In genomic region chr7:85074-85945, GRCh38 we compare ENCODE assay signal across 13 cellular contexts.
DNase-seq lines count a peak whose midpoint lies in the region; ATAC-seq and TF ChIP-seq lines count a peak whose summit lies in the region.
"Had no signal": no experiment of that assay in that cellular context is flagged by ENCODE, and none has a peak within 500 bp of the region (broad histone marks: within the 10 kb centered on the region; RNA-seq: fewer than 3 reads in every experiment).

No MANE protein-coding gene starts in this region.

- H3K4ac ChIP-seq in H9 (ENCODE audit: low read depth, low read length): no peak overlapping the region

- H3K18ac ChIP-seq in H9 (ENCODE audit: insufficient read length, low read depth, low read length): no peak overlapping the region

- H3K4me3 Mint-ChIP-seq in H9 (no peak overlapping the region), glutamatergic neuron (ENCODE audit: unreplicated experiment) (peak overlapping the region; percentile 51)
- H3K4me3 Mint-ChIP-seq in activated T-helper 17 cell treated with anti-CD3 and anti-CD28 coated beads, Interleukin-2, amount 50 U/mL, for 72 hours: no peak overlapping the region
- H3K4me3 Mint-ChIP-seq: stimulated activated naive B cell treated with anti-CD40 and anti-IgM and Interleukin-4, amounts not matched to agents 10 μg/mL and 1 μg/mL and 100 μg/mL, for 72 hours; T-helper 17 cell had no signal

- H3K79me2 ChIP-seq in H9 (ENCODE audit: insufficient read depth, low read length): no peaks in the 10 kb centered on the region; the same call in 1 of the 2 replicates

- H3K9me3 Mint-ChIP-seq in H9: no peaks in the 10 kb centered on the region
- H3K9me3 Mint-ChIP-seq in glutamatergic neuron (ENCODE audit: unreplicated experiment): peaks cover 15% of the 10 kb centered on the region
- H3K9me3 Mint-ChIP-seq in activated T-helper 17 cell treated with anti-CD3 and anti-CD28 coated beads, Interleukin-2, amount 50 U/mL, for 72 hours: no peaks in the 10 kb centered on the region
- H3K9me3 Mint-ChIP-seq: stimulated activated naive B cell treated with anti-CD40 and anti-IgM and Interleukin-4, amounts not matched to agents 10 μg/mL and 1 μg/mL and 100 μg/mL, for 72 hours had no signal

- H2AK5ac ChIP-seq in H9 (ENCODE audit: insufficient read length, low read length): no peak overlapping the region

- H3K9me3 ChIP-seq in H9 (ENCODE audit: control insufficient read depth, low read depth, low read length) (no peaks in the 10 kb centered on the region), prostate gland (no peaks in the 10 kb centered on the region)
- H3K9me3 ChIP-seq: breast epithelium had no signal

- H3K4me1 Mint-ChIP-seq in H9 (peaks cover 46 to 49% of the 10 kb centered on the region in 2 experiments), glutamatergic neuron (ENCODE audit: low read depth, unreplicated experiment) (peaks cover 43% of the 10 kb centered on the region)
- peaks cover 9% of the 10 kb centered on the region for H3K4me1 Mint-ChIP-seq in activated T-helper 17 cell treated with anti-CD3 and anti-CD28 coated beads, Interleukin-2, amount 50 U/mL, for 72 hours

- no peak overlapping the region for H2BK20ac ChIP-seq in H9 (ENCODE audit: low read depth, low read length, poor library complexity, severe bottlenecking)

- H3K79me1 ChIP-seq in H9 (ENCODE audit: insufficient read depth, low read depth, low read length, poor library complexity, severe bottlenecking): no peaks in the 10 kb centered on the region

- H2BK15ac ChIP-seq in H9 (ENCODE audit: low read depth, low read length): no peak overlapping the region

- no peaks in the 10 kb centered on the region for H3K23me2 ChIP-seq in H9 (ENCODE audit: insufficient read length, low read depth, low read length, poor library complexity, severe bottlenecking)

- H3K27ac ChIP-seq in H9 (ENCODE audit: insufficient read length, low read depth, low read length) (no peak overlapping the region), rectal smooth muscle tissue (ENCODE audit: low read depth, low read length) (peak overlapping the region; percentile 15), prostate gland (no peak overlapping the region)
- H3K27ac ChIP-seq: breast epithelium had no signal

- H3T11ph ChIP-seq in H9 (ENCODE audit: low read length): no peak overlapping the region

- ATAC-seq in activated T-helper 17 cell treated with anti-CD3 and anti-CD28 coated beads, Interleukin-2, amount 50 U/mL, for 72 hours (replicated peaks): no peak
- no peak for ATAC-seq in HG03442 (IDR thresholded peaks at IDR 0.05; ENCODE audit: unreplicated experiment)
- ATAC-seq: stimulated activated naive B cell treated with anti-CD40 and anti-IgM and Interleukin-4, amounts not matched to agents 10 μg/mL and 1 μg/mL and 100 μg/mL, for 72 hours; T-helper 17 cell had no signal

- H4K8ac ChIP-seq in H9 (replicated peaks; ENCODE audit: insufficient read length, low read depth, low read length): no peak overlapping the region

- no peak for TF ChIP-seq CTCF in H9 (conservative IDR thresholded peaks at IDR 0.05)
- no peak for TF ChIP-seq CTCF in glutamatergic neuron (IDR thresholded peaks at IDR 0.05; ENCODE audit: partially characterized antibody, unreplicated experiment)
- no peak for TF ChIP-seq CTCF in prostate gland (IDR thresholded peaks at IDR 0.05)

- H3K27me3 Mint-ChIP-seq in H9 (ENCODE audit: low read depth) (peaks cover 5% of the 10 kb centered on the region; the same call in 1 of the 2 replicates), glutamatergic neuron (ENCODE audit: unreplicated experiment) (peaks cover 15% of the 10 kb centered on the region)
- peaks cover 10% of the 10 kb centered on the region for H3K27me3 Mint-ChIP-seq in activated T-helper 17 cell treated with anti-CD3 and anti-CD28 coated beads, Interleukin-2, amount 50 U/mL, for 72 hours

- H3K4me1 ChIP-seq in H9 (ENCODE audit: insufficient read depth, low read length) (peaks cover 3% of the 10 kb centered on the region; the same call in 1 of the 2 replicates), rectal smooth muscle tissue (ENCODE audit: control insufficient read depth, insufficient read depth, low read length) (peaks cover 34% of the 10 kb centered on the region), prostate gland (replicated peaks) (no peaks in the 10 kb centered on the region)

- peak; percentile 25 for DNase-seq in H9
- peak; percentile 83 for DNase-seq in SW480 (ENCODE audit: low spot score)
- no peak for DNase-seq in glutamatergic neuron
- DNase-seq in prostate gland (ENCODE audit: low spot score): no peak
- DNase-seq: DND-41; erythroblast; NCI-H1694; stimulated activated naive B cell treated with anti-CD40 and anti-IgM and Interleukin-4, amounts not matched to agents 10 μg/mL and 1 μg/mL and 100 μg/mL, for 72 hours; T-helper 17 cell had no signal

- no peak overlapping the region for H2AFZ ChIP-seq in H9 (ENCODE audit: low read length)

- no peak overlapping the region for H3K9ac ChIP-seq in H9 (ENCODE audit: extremely low read depth, insufficient read length, low read length)
- H3K9ac ChIP-seq in rectal smooth muscle tissue (ENCODE audit: low read length): no peak overlapping the region

- no CpG with 5 or more reads among the region's 19 CpGs for WGBS in H9 (ENCODE audit: extremely low coverage, insufficient read length, low lambda C conversion rate)
- WGBS in prostate gland: 49% methylated on average over 17 of the region's 19 CpGs

- H4K20me1 ChIP-seq in H9 (ENCODE audit: control insufficient read depth, insufficient read depth, insufficient read length): no peaks in the 10 kb centered on the region

- no peak overlapping the region for H3K4me2 ChIP-seq in H9 (ENCODE audit: insufficient read depth, insufficient read length, low read length)

- no peak overlapping the region for H4K91ac ChIP-seq in H9 (ENCODE audit: insufficient read length, low read depth, low read length)

- H3K4me3 ChIP-seq in rectal smooth muscle tissue (ENCODE audit: low read length) (no peak overlapping the region), prostate gland (no peak overlapping the region)
- H3K4me3 ChIP-seq: breast epithelium had no signal

- H3K36me3 ChIP-seq in rectal smooth muscle tissue (ENCODE audit: control insufficient read depth, insufficient read depth, low read length) (no peaks in the 10 kb centered on the region), prostate gland (no peaks in the 10 kb centered on the region)
- H3K36me3 ChIP-seq: breast epithelium had no signal

- H2BK120ac ChIP-seq in H9 (ENCODE audit: low read depth, low read length, poor library complexity, severe bottlenecking): no peak overlapping the region

- H3K56ac ChIP-seq in H9 (ENCODE audit: insufficient read length, low read depth, low read length): no peak overlapping the region

- intact Hi-C loops in prostate gland (cut with DNase I): no loop called here

- H2BK12ac ChIP-seq in H9 (ENCODE audit: insufficient read length, low read depth, low read length): no peak overlapping the region

- no peak overlapping the region for H2BK5ac ChIP-seq in H9 (ENCODE audit: insufficient read length, low read length)

- no peak for TF ChIP-seq POLR2A in prostate gland (IDR thresholded peaks at IDR 0.05)

- H3K23ac ChIP-seq in H9 (ENCODE audit: insufficient read length, low read depth, low read length): no peak overlapping the region

- H3K27ac Mint-ChIP-seq in H9: peak overlapping the region; percentile 2 to 39 (median 15); a peak in 6 of 7 replicates
- H3K27ac Mint-ChIP-seq in glutamatergic neuron (ENCODE audit: unreplicated experiment): peak overlapping the region; percentile 71
- H3K27ac Mint-ChIP-seq in activated T-helper 17 cell treated with anti-CD3 and anti-CD28 coated beads, Interleukin-2, amount 50 U/mL, for 72 hours: no peak overlapping the region
- H3K27ac Mint-ChIP-seq: stimulated activated naive B cell treated with anti-CD40 and anti-IgM and Interleukin-4, amounts not matched to agents 10 μg/mL and 1 μg/mL and 100 μg/mL, for 72 hours; T-helper 17 cell had no signal

- no peaks in the 10 kb centered on the region for H3K27me3 ChIP-seq in H9 (ENCODE audit: insufficient read depth, low read length)
- H3K27me3 ChIP-seq in rectal smooth muscle tissue (ENCODE audit: control insufficient read depth, insufficient read depth, low read length): no peaks in the 10 kb centered on the region
- no peaks in the 10 kb centered on the region for H3K27me3 ChIP-seq in prostate gland (replicated peaks; ENCODE audit: insufficient read depth)
- H3K27me3 ChIP-seq: breast epithelium had no signal

- no peak overlapping the region for H3K14ac ChIP-seq in H9 (ENCODE audit: insufficient read depth, low read length)

- H3K36me3 Mint-ChIP-seq in H9 (ENCODE audit: insufficient read depth in 1 of 3, low read depth in 3 of 3) (peaks cover 0 to 1% (median 0%) of the 10 kb centered on the region in 3 experiments; a peak in 1 of 7 replicates), glutamatergic neuron (ENCODE audit: unreplicated experiment) (no peaks in the 10 kb centered on the region)
- H3K36me3 Mint-ChIP-seq in activated T-helper 17 cell treated with anti-CD3 and anti-CD28 coated beads, Interleukin-2, amount 50 U/mL, for 72 hours (ENCODE audit: low read depth): no peaks in the 10 kb centered on the region
- H3K36me3 Mint-ChIP-seq: stimulated activated naive B cell treated with anti-CD40 and anti-IgM and Interleukin-4, amounts not matched to agents 10 μg/mL and 1 μg/mL and 100 μg/mL, for 72 hours had no signal

- no peak overlapping the region for H4K5ac ChIP-seq in H9 (ENCODE audit: insufficient read length, low read depth, low read length)

Comparison
In these comparisons a context has a peak if more than half of its experiments do, and no peak if none do; other contexts are left out.
1. DNase-seq: peak in H9 (single experiment) and SW480 (single experiment); none in glutamatergic neuron (single experiment) and prostate gland (single experiment).